8 cellular contexts compared by ENCODE assay signal in genomic region chr5:56481998-56482698, GRCh38.
A peak's percentile ranks its signal among the peaks of the same experiment; 100 is the strongest.
DNase-seq lines count a peak whose midpoint lies in the region; ATAC-seq and TF ChIP-seq lines count a peak whose summit lies in the region.

No MANE protein-coding gene starts in this region.

- H3K4me1 Mint-ChIP-seq in GM23338, result peaks cover 10% of the 10 kb centered on the region

- ATAC-seq in GM23338, result no peak
- ATAC-seq in left colon, result no peak

- H3K27me3 Mint-ChIP-seq in GM23338 (ENCODE audit: insufficient read depth, low read depth, poor library complexity), result peaks cover 14% of the 10 kb centered on the region

- H3K9me2 ChIP-seq in GM23338 (ENCODE audit: insufficient read depth), result no peaks in the 10 kb centered on the region

- H3F3A ChIP-seq in GM23338 (replicated peaks; ENCODE audit: low read depth), result no peaks in the 10 kb centered on the region

- DNase-seq in GM23338 (ENCODE audit: low spot score), result no peak
- peak; percentile 62 for DNase-seq in SKM-1 treated with dmso at 0.1 percent for 144 hours (lab: John Stamatoyannopoulos, UW; ENCODE audit: unreplicated experiment)
- no peak for DNase-seq in esophagus squamous epithelium (lab: John Stamatoyannopoulos, UW)
- DNase-seq in renal cortical epithelial cell (ENCODE audit: low read depth), result peak; percentile 15
- DNase-seq in hippocampal formation (lab: John Stamatoyannopoulos, UW), result no peak
- no peak for DNase-seq in left colon
- DNase-seq in stimulated activated naive CD4-positive, alpha-beta T cell treated with Interleukin-2 at 50 U/mL for 16 hours (lab: John Stamatoyannopoulos, UW), result no peak
- DNase-seq in NCI-H2227 treated with DMSO at 0.1 percent for 48 hours (lab: John Stamatoyannopoulos, UW), result no peak

- H3K9me3 Mint-ChIP-seq in GM23338, result peaks cover 13% of the 10 kb centered on the region

- peak overlapping the region; percentile 77 for H3K4me3 Mint-ChIP-seq in GM23338

- no peak overlapping the region for H3K27ac Mint-ChIP-seq in GM23338

- intact Hi-C loops in esophagus squamous epithelium (cut with DNase I), result no loop called here
- intact Hi-C loops in left colon (cut with DNase I, micrococcal nuclease), result no loop called here

- H3K4me2 ChIP-seq in GM23338, result peak overlapping the region; percentile 96; the same call in 1 of the 2 replicates

- TF ChIP-seq CTCF in GM23338 (conservative IDR thresholded peaks at IDR 0.05; ENCODE audit: low read depth in 2 of 2) (no peak), esophagus squamous epithelium (IDR thresholded peaks at IDR 0.05) (no peak)

- no peak for TF ChIP-seq POLR2A in esophagus squamous epithelium (IDR thresholded peaks at IDR 0.05)

- H3K4me3 ChIP-seq in GM23338, result peak overlapping the region; percentile 81; the same call in 1 of the 2 replicates
- H3K4me3 ChIP-seq in esophagus squamous epithelium, result peak overlapping the region; percentile 49 to 72 (median 62)

- no peaks in the 10 kb centered on the region for H3K79me2 ChIP-seq in GM23338 (replicated peaks; ENCODE audit: insufficient read depth)

- H3K27me3 ChIP-seq in GM23338 (ENCODE audit: insufficient read depth), result peaks cover 36% of the 10 kb centered on the region
- no peaks in the 10 kb centered on the region for H3K27me3 ChIP-seq in esophagus squamous epithelium

- no peaks in the 10 kb centered on the region for H3K36me3 ChIP-seq in GM23338 (ENCODE audit: insufficient read depth)
- no peaks in the 10 kb centered on the region for H3K36me3 ChIP-seq in esophagus squamous epithelium

- H3K4me1 ChIP-seq in GM23338 (ENCODE audit: insufficient read depth), result peaks cover 8% of the 10 kb centered on the region
- H3K4me1 ChIP-seq in esophagus squamous epithelium, result peaks cover 6 to 53% (median 12%) of the 10 kb centered on the region in 3 donors

- H2AFZ ChIP-seq in GM23338, result no peak overlapping the region

- peaks cover 6% of the 10 kb centered on the region for H3K36me3 Mint-ChIP-seq in GM23338 (ENCODE audit: low read depth)

- 42 to 65% methylated on average over 6 to 7 of the region's 7 CpGs for WGBS in esophagus squamous epithelium, 2 donors

- H3K9me3 ChIP-seq in esophagus squamous epithelium, result no peaks in the 10 kb centered on the region

- H3K27ac ChIP-seq in GM23338 (ENCODE audit: low read depth) (no peak overlapping the region), esophagus squamous epithelium (peak overlapping the region; percentile 90 to 94 (median 94))

- H4K20me1 ChIP-seq in GM23338 (replicated peaks; ENCODE audit: insufficient read depth), result no peaks in the 10 kb centered on the region

TF ChIP-seq in GM23338, 12 proteins besides CTCF, POLR2A, EP300 and RAD21 (continues in another document):
- TF ChIP-seq JUNB (IDR thresholded peaks at IDR 0.05; ENCODE audit: unreplicated experiment), result no peak
- no peak for TF ChIP-seq EZH2phosphoT487 (IDR thresholded peaks at IDR 0.05; ENCODE audit: unreplicated experiment)
- TF ChIP-seq ZNF331 (CRISPR knock-in tag; IDR thresholded peaks at IDR 0.05; ENCODE audit: low read depth), result no peak
- no peak for TF ChIP-seq ZNF462 (CRISPR knock-in tag; IDR thresholded peaks at IDR 0.05)
- TF ChIP-seq CREB1 (CRISPR knock-in tag; IDR thresholded peaks at IDR 0.05; ENCODE audit: low read depth), result no peak
- no peak for TF ChIP-seq REST (IDR thresholded peaks at IDR 0.05; ENCODE audit: unreplicated experiment)
- TF ChIP-seq ZNF114 (CRISPR knock-in tag; IDR thresholded peaks at IDR 0.05), result no peak
- no peak for TF ChIP-seq EZH2 (IDR thresholded peaks at IDR 0.05; ENCODE audit: low read depth, unreplicated experiment)
- TF ChIP-seq POLR2AphosphoS5 (IDR thresholded peaks at IDR 0.05; ENCODE audit: low read depth), result no peak
- TF ChIP-seq ETS1 (IDR thresholded peaks at IDR 0.05), result no peak

Comparison
In these comparisons a context has a peak if more than half of its experiments do, and no peak if none do; other contexts are left out.
1. DNase-seq: peak in SKM-1 treated with dmso at 0.1 percent for 144 hours (single experiment) and renal cortical epithelial cell (single experiment); none in GM23338 (single experiment), esophagus squamous epithelium (single experiment), hippocampal formation (0 of 2), left colon (0 of 2), stimulated activated naive CD4-positive, alpha-beta T cell treated with Interleukin-2 at 50 U/mL for 16 hours (single experiment) and NCI-H2227 treated with DMSO at 0.1 percent for 48 hours (single experiment).